Comparison of ENCODE assay signal across 25 cellular contexts in genomic region chr1:234234199-234234598, GRCh38.
"Had no signal": no experiment of that assay in that cellular context is flagged by ENCODE, and none has a peak within 500 bp of the region (broad histone marks: within the 10 kb centered on the region; RNA-seq: fewer than 3 reads in every experiment).

No MANE protein-coding gene starts in this region.

- H3K4me3 ChIP-seq: ascending aorta, body of pancreas, K562, SK-N-MC had no signal

- H3K36me3 ChIP-seq: ascending aorta had no signal

- DNase-seq: activated B cell treated with CpG ODN at 0.5 μM for 24 hours; activated CD4-positive, alpha-beta T cell treated with anti-CD3 and anti-CD28 coated beads for 1 hour; activated CD4-positive, alpha-beta T cell treated with anti-CD3 and anti-CD28 coated beads, Interleukin-2, amount 10 ng/mL, durations not matched to agents 24 days and 14 days; activated CD4-positive, alpha-beta T cell treated with anti-CD3 and anti-CD28 coated beads, Interleukin-2, amount 50 U/mL, for 48 hours; activated naive CD8-positive, alpha-beta T cell treated with anti-CD3 and anti-CD28 coated beads, Interleukin-2, amount 50 U/mL, for 24 hours; activated T-cell treated with anti-CD3 and anti-CD28 coated beads, Interleukin-2, amount 50 U/mL, for 1 hour; amniotic stem cell; body of pancreas; Karpas-422; MM.1S; NCI-H1105; NCI-H1436; NCI-H1694 treated with DMSO at 0.1 percent for 48 hours; NCI-H2029 treated with DMSO at 0.1 percent for 48 hours; NCI-H2171; NCI-H2227 treated with DMSO at 0.1 percent for 48 hours; NCI-H526; NCI-H82; SW 1271 had no signal

- H3K27ac Mint-ChIP-seq: activated B cell treated with CpG ODN at 0.5 μM for 24 hours; activated CD4-positive, alpha-beta T cell treated with anti-CD3 and anti-CD28 coated beads, Interleukin-2, amount 10 ng/mL, durations not matched to agents 24 days and 14 days; activated naive CD4-positive, alpha-beta T cell treated with anti-CD3 and anti-CD28 coated beads, Interleukin-2, amount 50 U/mL, for 72 hours; activated naive CD8-positive, alpha-beta T cell treated with anti-CD3 and anti-CD28 coated beads, Interleukin-2, amount 50 U/mL, for 24 hours; T-helper 1 cell treated with Interleukin-12 subunit alpha and Interleukin-12 subunit beta and Interleukin-4 antibody, amounts not matched to agents 30 μg/mL and 1 μg/mL, for 36 hours had no signal

- H3K27ac ChIP-seq: ascending aorta, body of pancreas, SK-N-MC had no signal

- H3K9me3 Mint-ChIP-seq: activated B cell treated with CpG ODN at 0.5 μM for 24 hours; activated CD4-positive, alpha-beta T cell treated with anti-CD3 and anti-CD28 coated beads, Interleukin-2, amount 10 ng/mL, durations not matched to agents 24 days and 14 days; activated naive CD4-positive, alpha-beta T cell treated with anti-CD3 and anti-CD28 coated beads, Interleukin-2, amount 50 U/mL, for 72 hours; activated naive CD8-positive, alpha-beta T cell treated with anti-CD3 and anti-CD28 coated beads, Interleukin-2, amount 50 U/mL, for 24 hours; central memory CD8-positive, alpha-beta T cell; T-helper 1 cell treated with Interleukin-12 subunit alpha and Interleukin-12 subunit beta and Interleukin-4 antibody, amounts not matched to agents 30 μg/mL and 1 μg/mL, for 36 hours had no signal

- H3K27me3 ChIP-seq: ascending aorta, body of pancreas had no signal

- ATAC-seq: activated naive CD4-positive, alpha-beta T cell treated with anti-CD3 and anti-CD28 coated beads, Interleukin-2, amount 50 U/mL, for 72 hours; activated naive CD8-positive, alpha-beta T cell treated with anti-CD3 and anti-CD28 coated beads, Interleukin-2, amount 50 U/mL, for 24 hours; body of pancreas; K562 had no signal

- H3K36me3 Mint-ChIP-seq: activated naive CD4-positive, alpha-beta T cell treated with anti-CD3 and anti-CD28 coated beads, Interleukin-2, amount 50 U/mL, for 72 hours had no signal

- H3K9me3 ChIP-seq: ascending aorta, body of pancreas had no signal

- H3K4me3 Mint-ChIP-seq: activated B cell treated with CpG ODN at 0.5 μM for 24 hours; activated CD4-positive, alpha-beta T cell treated with anti-CD3 and anti-CD28 coated beads, Interleukin-2, amount 10 ng/mL, durations not matched to agents 24 days and 14 days; activated naive CD8-positive, alpha-beta T cell treated with anti-CD3 and anti-CD28 coated beads, Interleukin-2, amount 50 U/mL, for 24 hours; central memory CD8-positive, alpha-beta T cell; T-helper 1 cell treated with Interleukin-12 subunit alpha and Interleukin-12 subunit beta and Interleukin-4 antibody, amounts not matched to agents 30 μg/mL and 1 μg/mL, for 36 hours had no signal

- H3K4me1 ChIP-seq: ascending aorta had no signal
